In genomic region chr22:46443850-46444389, GRCh38 we compare ENCODE assay signal across 22 cellular contexts.
A peak's percentile ranks its signal among the peaks of the same experiment; 100 is the strongest.
DNase-seq lines count a peak whose midpoint lies in the region; ATAC-seq and TF ChIP-seq lines count a peak whose summit lies in the region.
"Had no signal": no experiment of that assay in that cellular context is flagged by ENCODE, and none has a peak within 500 bp of the region (broad histone marks: within the 10 kb centered on the region; RNA-seq: fewer than 3 reads in every experiment).

No MANE protein-coding gene starts in this region.

- DNase-seq in NCI-H2029 (lab: John Stamatoyannopoulos, UW) (peak; percentile 33), NCI-H2029 treated with DMSO at 0.1 percent for 48 hours (lab: John Stamatoyannopoulos, UW) (no peak), SHP77 treated with DMSO at 0.1 percent for 48 hours (lab: John Stamatoyannopoulos, UW) (peak; percentile 49), left lung (peak; percentile 56 to 83), thyroid gland (peak; percentile 85 to 89), NCI-H524 (lab: John Stamatoyannopoulos, UW) (no peak), cerebellar cortex (ENCODE audit: low spot score) (no peak), left ventricle myocardium superior (no peak)
- DNase-seq: activated CD8-positive, alpha-beta memory T cell treated with anti-CD3 and anti-CD28 coated beads, Interleukin-2, amount 50 U/mL, for 4 hours; activated naive CD4-positive, alpha-beta T cell treated with anti-CD3 and anti-CD28 coated beads, Interleukin-2, amount 50 U/mL, for 16 hours; CD4-positive, alpha-beta T cell; effector memory CD4-positive, alpha-beta T cell; foreskin fibroblast; HFFc6; immature natural killer cell; Kasumi-1; midbrain; NCI-H1417 treated with DMSO at 0.1 percent for 48 hours; NCI-H748 treated with DMSO at 0.1 percent for 48 hours; pancreas; stimulated activated CD4-positive, alpha-beta T cell treated with anti-CD3 and anti-CD28 coated beads, Interleukin-12 subunit alpha, Interleukin-12 subunit beta, amount 100 ng/mL, for 4 hours had no signal

- no peaks in the 10 kb centered on the region for H3K36me3 ChIP-seq in left lung
- no peaks in the 10 kb centered on the region for H3K36me3 ChIP-seq in thyroid gland
- H3K36me3 ChIP-seq: pancreas had no signal

- H3K27ac ChIP-seq in left lung = peak overlapping the region; percentile 50 to 81
- peak overlapping the region; percentile 90 to 97 (median 92) for H3K27ac ChIP-seq in thyroid gland
- H3K27ac ChIP-seq: pancreas had no signal

- no peaks in the 10 kb centered on the region for H3K9me3 ChIP-seq in left lung
- H3K9me3 ChIP-seq in thyroid gland = no peaks in the 10 kb centered on the region
- H3K9me3 ChIP-seq: pancreas had no signal

- intact Hi-C loops in left lung (cut with DNase I) (no loop called here), thyroid gland (cut with DNase I) (no loop called here), left ventricle myocardium superior (cut with micrococcal nuclease) (no loop called here)

- WGBS in thyroid gland, 2 donors = 32 to 51% methylated on average over 15 of the region's 15 CpGs

- TF ChIP-seq POLR2A in thyroid gland (IDR thresholded peaks at IDR 0.05) = peak in 1 of 2 donors; percentile 32

- peak; percentile 81 for ATAC-seq in left lung
- no peak for ATAC-seq in left ventricle myocardium superior
- ATAC-seq: activated CD4-positive, CD25-positive, alpha-beta regulatory T cell treated with anti-CD3 and anti-CD28 coated beads, Interleukin-2, amount 50 U/mL, for 24 hours; pancreas had no signal

- no peak overlapping the region for H3K4me3 ChIP-seq in left lung
- no peak overlapping the region for H3K4me3 ChIP-seq in thyroid gland (replicated peaks in 1 of 3)
- H3K4me3 ChIP-seq: pancreas had no signal

- TF ChIP-seq CTCF in left lung (IDR thresholded peaks at IDR 0.05) (no peak), thyroid gland (IDR thresholded peaks at IDR 0.05) (no peak)

- H3K27me3 ChIP-seq in left lung (no peaks in the 10 kb centered on the region), thyroid gland (no peaks in the 10 kb centered on the region)
- H3K27me3 ChIP-seq: pancreas had no signal

- peaks cover 5% of the 10 kb centered on the region in 2 donors for H3K4me1 ChIP-seq in left lung
- peaks cover 71 to 74% of the 10 kb centered on the region in 2 donors for H3K4me1 ChIP-seq in thyroid gland
- H3K4me1 ChIP-seq: pancreas had no signal

Comparison
In these comparisons a context has a peak if more than half of its experiments do, and no peak if none do; other contexts are left out.
1. DNase-seq: peak in NCI-H2029 (single experiment), SHP77 treated with DMSO at 0.1 percent for 48 hours (single experiment), left lung (2 of 2) and thyroid gland (2 of 2); none in NCI-H2029 treated with DMSO at 0.1 percent for 48 hours (single experiment), NCI-H524 (0 of 2), cerebellar cortex (single experiment) and left ventricle myocardium superior (single experiment).